1 cellular context compared by ENCODE assay signal in the genomic region with DNA sequence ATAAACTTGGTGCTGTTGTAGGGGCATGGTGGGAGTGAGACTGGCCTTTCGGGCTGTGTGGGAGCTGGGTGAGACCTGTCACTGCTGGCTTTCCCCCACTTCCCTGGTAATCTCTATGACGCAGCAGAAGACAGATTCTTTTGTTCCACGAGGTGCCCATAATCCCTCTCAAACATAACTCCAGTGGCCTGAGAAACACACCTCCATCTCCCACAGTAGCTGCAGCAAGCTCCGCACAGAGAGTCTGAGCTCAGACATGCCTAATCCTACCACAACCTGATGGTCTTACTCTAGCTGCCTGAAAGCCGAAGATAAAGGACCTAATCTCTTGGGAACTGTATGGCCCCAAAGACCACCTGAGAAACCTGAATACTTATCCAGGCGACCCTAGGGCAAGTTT.
TF ChIP-seq lines count a peak whose summit lies in the region.

No MANE protein-coding gene starts in this region.

TF ChIP-seq in H1, 55 proteins besides CTCF, POLR2A, EP300 and RAD21:
- no peak for TF ChIP-seq JUN (IDR thresholded peaks at IDR 0.05; ENCODE audit: low read depth, low read length)
- TF ChIP-seq HDAC2 (IDR thresholded peaks at IDR 0.05; ENCODE audit: borderline replicate concordance in 1 of 2, low read depth in 2 of 2, low read length in 2 of 2): no peak
- TF ChIP-seq CREB1 (IDR thresholded peaks at IDR 0.05): no peak
- no peak for TF ChIP-seq SIX5 (IDR thresholded peaks at IDR 0.05; ENCODE audit: low read depth, low read length)
- TF ChIP-seq, protein P1, sequence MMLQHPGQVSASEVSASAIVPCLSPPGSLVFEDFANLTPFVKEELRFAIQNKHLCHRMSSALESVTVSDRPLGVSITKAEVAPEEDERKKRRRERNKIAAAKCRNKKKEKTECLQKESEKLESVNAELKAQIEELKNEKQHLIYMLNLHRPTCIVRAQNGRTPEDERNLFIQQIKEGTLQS (IDR thresholded peaks at IDR 0.05; ENCODE audit: insufficient read depth, low read depth, low read length): no peak
- no peak for TF ChIP-seq GTF2F1 (IDR thresholded peaks at IDR 0.05; ENCODE audit: borderline replicate concordance, low read depth, low read length)
- TF ChIP-seq CTBP2 (IDR thresholded peaks at IDR 0.05; ENCODE audit: borderline replicate concordance, insufficient read depth, insufficient read length, low read length): no peak
- TF ChIP-seq, protein P2, sequence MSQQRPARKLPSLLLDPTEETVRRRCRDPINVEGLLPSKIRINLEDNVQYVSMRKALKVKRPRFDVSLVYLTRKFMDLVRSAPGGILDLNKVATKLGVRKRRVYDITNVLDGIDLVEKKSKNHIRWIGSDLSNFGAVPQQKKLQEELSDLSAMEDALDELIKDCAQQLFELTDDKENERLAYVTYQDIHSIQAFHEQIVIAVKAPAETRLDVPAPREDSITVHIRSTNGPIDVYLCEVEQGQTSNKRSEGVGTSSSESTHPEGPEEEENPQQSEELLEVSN (IDR thresholded peaks at IDR 0.05): no peak
- TF ChIP-seq MAFK (IDR thresholded peaks at IDR 0.05; ENCODE audit: low read depth, low read length): no peak
- TF ChIP-seq EZH2 (IDR thresholded peaks at IDR 0.05; ENCODE audit: low read depth, low read length, severe bottlenecking): no peak
- TF ChIP-seq PHF8 (conservative IDR thresholded peaks at IDR 0.05; ENCODE audit: low read depth, low read length): no peak
- TF ChIP-seq CHD2 (IDR thresholded peaks at IDR 0.05; ENCODE audit: low read length): no peak
- no peak for TF ChIP-seq SAP30 (IDR thresholded peaks at IDR 0.05; ENCODE audit: insufficient read depth, insufficient replicate concordance, low read length)
- TF ChIP-seq RNF2 (IDR thresholded peaks at IDR 0.05; ENCODE audit: borderline replicate concordance, low read depth, low read length, missing control alignments, poor library complexity, severe bottlenecking): no peak
- no peak for TF ChIP-seq RXRA (IDR thresholded peaks at IDR 0.05; ENCODE audit: insufficient read depth, low read depth, low read length)
